26 cellular contexts compared by ENCODE assay signal in the genomic region with DNA sequence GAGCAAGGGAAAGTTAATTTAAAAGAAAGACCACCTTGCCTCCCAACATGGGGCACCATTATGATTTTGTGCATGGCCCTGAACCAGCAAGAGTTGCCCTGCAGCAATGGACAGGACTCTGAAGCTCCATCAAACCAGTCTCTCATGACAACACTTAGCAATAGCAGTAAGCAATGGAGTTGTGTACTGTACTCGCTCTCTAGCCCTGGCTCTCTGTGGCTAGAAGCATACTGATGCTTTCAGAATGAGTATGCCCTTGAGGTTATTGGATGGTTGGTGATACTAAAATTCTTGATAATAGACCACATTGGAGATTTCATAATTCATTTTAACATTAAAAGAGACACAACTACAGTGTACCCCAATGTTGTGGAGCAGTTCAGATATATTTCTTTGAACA. TPM values are rescaled to one million over a fixed set of nuclear protein-coding genes. Genes with fewer than 3 reads are reported as not detected.
"Had no signal": no experiment of that assay in that cellular context is flagged by ENCODE, and none has a peak within 500 bp of the region (broad histone marks: within the 10 kb centered on the region; RNA-seq: fewer than 3 reads in every experiment).

No MANE protein-coding gene starts in this region.

- H3K4me1 ChIP-seq: gastroesophageal sphincter, tibial nerve had no signal

- H3K36me3 ChIP-seq: gastroesophageal sphincter, right lobe of liver, tibial nerve had no signal

- H3K4me3 Mint-ChIP-seq: activated naive CD4-positive, alpha-beta T cell treated with anti-CD3 and anti-CD28 coated beads, Interleukin-2, amount 10 ng/mL, durations not matched to agents 7 days and 5 days; activated T-helper 1 cell treated with anti-CD3 and anti-CD28 coated beads, Interleukin-12 subunit alpha, Interleukin-12 subunit beta, Interleukin-2, Interleukin-4 antibody, amounts not matched to agents 30 ng/mL and 10 ng/mL and 1 ng/mL, durations not matched to agents 14 hours and 24 hours and 36 hours; natural killer cell treated with Interleukin-12 subunit alpha and Interleukin-12 subunit beta and Interleukin-15 and Interleukin-18, amount 100 ng/mL, for 72 hours; stimulated activated memory B cell treated with anti-CD40 and anti-IgM and Interleukin-4, amounts not matched to agents 10 μg/mL and 1 μg/mL and 100 μg/mL, for 72 hours; T-helper 1 cell treated with Interleukin-12 subunit alpha and Interleukin-12 subunit beta and Interleukin-4 antibody, amounts not matched to agents 30 μg/mL and 1 μg/mL, for 36 hours had no signal

- H3K4me3 ChIP-seq: gastroesophageal sphincter, mucosa of descending colon, right lobe of liver, skin epidermis, tibial nerve had no signal

- H3K9me3 Mint-ChIP-seq: activated naive CD4-positive, alpha-beta T cell treated with anti-CD3 and anti-CD28 coated beads, Interleukin-2, amount 10 ng/mL, durations not matched to agents 7 days and 5 days; activated T-helper 1 cell treated with anti-CD3 and anti-CD28 coated beads, Interleukin-12 subunit alpha, Interleukin-12 subunit beta, Interleukin-2, Interleukin-4 antibody, amounts not matched to agents 30 ng/mL and 10 ng/mL and 1 ng/mL, durations not matched to agents 14 hours and 24 hours and 36 hours; natural killer cell treated with Interleukin-12 subunit alpha and Interleukin-12 subunit beta and Interleukin-15 and Interleukin-18, amount 100 ng/mL, for 72 hours; stimulated activated memory B cell treated with anti-CD40 and anti-IgM and Interleukin-4, amounts not matched to agents 10 μg/mL and 1 μg/mL and 100 μg/mL, for 72 hours; T-helper 1 cell treated with Interleukin-12 subunit alpha and Interleukin-12 subunit beta and Interleukin-4 antibody, amounts not matched to agents 30 μg/mL and 1 μg/mL, for 36 hours had no signal

- H3K27ac ChIP-seq: gastroesophageal sphincter, right lobe of liver, skin epidermis, tibial nerve had no signal

- H3K27me3 ChIP-seq: gastroesophageal sphincter, right lobe of liver, tibial nerve had no signal

- H3K36me3 Mint-ChIP-seq: activated naive CD4-positive, alpha-beta T cell treated with anti-CD3 and anti-CD28 coated beads, Interleukin-2, amount 10 ng/mL, durations not matched to agents 7 days and 5 days; natural killer cell treated with Interleukin-12 subunit alpha and Interleukin-12 subunit beta and Interleukin-15 and Interleukin-18, amount 100 ng/mL, for 72 hours; stimulated activated memory B cell treated with anti-CD40 and anti-IgM and Interleukin-4, amounts not matched to agents 10 μg/mL and 1 μg/mL and 100 μg/mL, for 72 hours had no signal

- H3K27me3 Mint-ChIP-seq: activated naive CD4-positive, alpha-beta T cell treated with anti-CD3 and anti-CD28 coated beads, Interleukin-2, amount 10 ng/mL, durations not matched to agents 7 days and 5 days; natural killer cell treated with Interleukin-12 subunit alpha and Interleukin-12 subunit beta and Interleukin-15 and Interleukin-18, amount 100 ng/mL, for 72 hours; stimulated activated memory B cell treated with anti-CD40 and anti-IgM and Interleukin-4, amounts not matched to agents 10 μg/mL and 1 μg/mL and 100 μg/mL, for 72 hours had no signal

- H3K27ac Mint-ChIP-seq: activated naive CD4-positive, alpha-beta T cell treated with anti-CD3 and anti-CD28 coated beads, Interleukin-2, amount 10 ng/mL, durations not matched to agents 7 days and 5 days; activated T-helper 1 cell treated with anti-CD3 and anti-CD28 coated beads, Interleukin-12 subunit alpha, Interleukin-12 subunit beta, Interleukin-2, Interleukin-4 antibody, amounts not matched to agents 30 ng/mL and 10 ng/mL and 1 ng/mL, durations not matched to agents 14 hours and 24 hours and 36 hours; natural killer cell treated with Interleukin-12 subunit alpha and Interleukin-12 subunit beta and Interleukin-15 and Interleukin-18, amount 100 ng/mL, for 72 hours; stimulated activated memory B cell treated with anti-CD40 and anti-IgM and Interleukin-4, amounts not matched to agents 10 μg/mL and 1 μg/mL and 100 μg/mL, for 72 hours; T-helper 1 cell treated with Interleukin-12 subunit alpha and Interleukin-12 subunit beta and Interleukin-4 antibody, amounts not matched to agents 30 μg/mL and 1 μg/mL, for 36 hours had no signal

- ATAC-seq: gastroesophageal sphincter; left cardiac atrium; left ventricle myocardium superior; mucosa of descending colon; natural killer cell treated with Interleukin-12 subunit alpha and Interleukin-12 subunit beta and Interleukin-15 and Interleukin-18, amount 100 ng/mL, for 72 hours; right lobe of liver; stimulated activated memory B cell treated with anti-CD40 and anti-IgM and Interleukin-4, amounts not matched to agents 10 μg/mL and 1 μg/mL and 100 μg/mL, for 72 hours had no signal

- H3K9me3 ChIP-seq: gastroesophageal sphincter, mucosa of descending colon, right lobe of liver, tibial nerve had no signal

- DNase-seq: activated CD4-positive, alpha-beta T cell treated with anti-CD3 and anti-CD28 coated beads, Interleukin-2, amount 50 U/mL, for 1 hour; activated CD4-positive, CD25-positive, alpha-beta regulatory T cell treated with anti-CD3 and anti-CD28 coated beads, Interleukin-2, amount 50 U/mL, for 72 hours; activated CD8-positive, alpha-beta memory T cell treated with anti-CD3 and anti-CD28 coated beads, Interleukin-2, amount 50 U/mL, for 4 hours; activated gamma-delta T cell; activated naive CD4-positive, alpha-beta T cell treated with anti-CD3 and anti-CD28 coated beads, Interleukin-2, amount 10 ng/mL, durations not matched to agents 7 days and 5 days; activated T-cell treated with anti-CD3 and anti-CD28 coated beads, Interleukin-2, amount 50 U/mL, for 1 hour; cortex of kidney; left cardiac atrium; left ventricle myocardium superior; mucosa of descending colon; right lobe of liver; stimulated activated CD4-positive, alpha-beta T cell treated with anti-CD3 and anti-CD28 coated beads, Interleukin-12 subunit alpha, Interleukin-12 subunit beta, amount 100 ng/mL, for 4 hours; stimulated activated CD4-positive, alpha-beta T cell treated with anti-CD3 and anti-CD28 coated beads, Interleukin-4, amount 100 ng/mL, for 24 hours; SW 1271 had no signal

- FAIRE-seq: endothelial cell of umbilical vein, keratinocyte had no signal

RNA-seq across cellular contexts. Expression of gene COL19A1, which starts 46.3 kb away (rescaled TPM):
- total RNA-seq: activated T-helper 1 cell treated with anti-CD3 and anti-CD28 coated beads, Interleukin-12 subunit alpha, Interleukin-12 subunit beta, Interleukin-2, Interleukin-4 antibody, amounts not matched to agents 30 ng/mL and 10 ng/mL and 1 ng/mL, durations not matched to agents 14 hours and 24 hours and 36 hours; endothelial cell of umbilical vein; fibroblast of lung; lung microvascular endothelial cell; mesenteric fat pad had no signal
- polyA plus RNA-seq: endothelial cell of umbilical vein, keratinocyte had no signal
